ENCODE assay signal across 18 cellular contexts in genomic region chr4:2046031-2046961, GRCh38. TPM values are rescaled to one million over a fixed set of nuclear protein-coding genes. Genes with fewer than 3 reads are reported as not detected.
DNase-seq lines count a peak whose midpoint lies in the region; ATAC-seq and TF ChIP-seq lines count a peak whose summit lies in the region.
"Had no signal": no experiment of that assay in that cellular context is flagged by ENCODE, and none has a peak within 500 bp of the region (broad histone marks: within the 10 kb centered on the region; RNA-seq: fewer than 3 reads in every experiment).

No MANE protein-coding gene starts in this region.

- no peak overlapping the region for H3K4me3 ChIP-seq in heart right ventricle
- H3K4me3 ChIP-seq in upper lobe of right lung = no peak overlapping the region
- H3K4me3 ChIP-seq: colonic mucosa, lung had no signal

- peaks cover 4 to 13% (median 10%) of the 10 kb centered on the region in 9 donors for H3K4me1 ChIP-seq in heart right ventricle
- H3K4me1 ChIP-seq in upper lobe of right lung = peaks cover 7% of the 10 kb centered on the region

- H3K27me3 Mint-ChIP-seq in stimulated activated naive B cell treated with anti-CD40 and anti-IgM and Interleukin-4, amounts not matched to agents 10 μg/mL and 1 μg/mL and 100 μg/mL, for 72 hours = peaks cover 39 to 60% of the 10 kb centered on the region in 2 donors

- WGBS in heart right ventricle, 2 donors = 58 to 69% methylated on average over 24 to 28 of the region's 28 CpGs

- peak; percentile 33 for DNase-seq in Right ventricle myocardium inferior (ENCODE audit: missing footprints)
- no peak for DNase-seq in heart right ventricle
- DNase-seq in HuH-7.5 (ENCODE audit: low spot score) = peak; percentile 21
- peak; percentile 16 for DNase-seq in iPS-NIHi11 (ENCODE audit: low spot score)
- DNase-seq in upper lobe of right lung = peak; percentile 45
- no peak for DNase-seq in stimulated activated naive B cell treated with anti-CD40 and anti-IgM and Interleukin-4, amounts not matched to agents 10 μg/mL and 1 μg/mL and 100 μg/mL, for 72 hours
- no peak for DNase-seq in GDM1 (lab: John Stamatoyannopoulos, UW)
- no peak for DNase-seq in effector CD4-positive, alpha-beta T cell
- DNase-seq: activated B cell treated with CpG ODN at 0.5 μM for 24 hours; colonic mucosa; naive B cell; NCI-H2107; stimulated activated naive CD8-positive, alpha-beta T cell treated with anti-CD3 and anti-CD28 coated beads, Interleukin-15, amount 100 ng/mL, for 72 hours; T-helper 1 cell had no signal

- H3K36me3 ChIP-seq in heart right ventricle (no peaks in the 10 kb centered on the region), upper lobe of right lung (no peaks in the 10 kb centered on the region)
- H3K36me3 ChIP-seq: colonic mucosa had no signal

- H3K36me3 Mint-ChIP-seq in stimulated activated naive B cell treated with anti-CD40 and anti-IgM and Interleukin-4, amounts not matched to agents 10 μg/mL and 1 μg/mL and 100 μg/mL, for 72 hours = peaks cover 10% of the 10 kb centered on the region in 2 donors
- H3K36me3 Mint-ChIP-seq: activated CD8-positive, alpha-beta memory T cell treated with anti-CD3 and anti-CD28 coated beads, Interleukin-2, amount 10 ng/mL, durations not matched to agents 7 days and 5 days; naive B cell had no signal

- H3K27ac ChIP-seq in heart right ventricle (no peak overlapping the region), upper lobe of right lung (no peak overlapping the region)
- H3K27ac ChIP-seq: colonic mucosa, RWPE1 had no signal

- H3K9me3 ChIP-seq in heart right ventricle = peaks cover 0 to 4% (median 0%) of the 10 kb centered on the region in 11 donors
- no peaks in the 10 kb centered on the region for H3K9me3 ChIP-seq in upper lobe of right lung
- H3K9me3 ChIP-seq: colonic mucosa had no signal

- intact Hi-C loops in Right ventricle myocardium inferior (cut with DNase I) (no loop called here), heart right ventricle (cut with DNase I) (no loop called here), upper lobe of right lung (cut with DNase I) (no loop called here)

- H3K4me3 Mint-ChIP-seq in stimulated activated naive B cell treated with anti-CD40 and anti-IgM and Interleukin-4, amounts not matched to agents 10 μg/mL and 1 μg/mL and 100 μg/mL, for 72 hours = no peak overlapping the region
- H3K4me3 Mint-ChIP-seq: activated B cell treated with CpG ODN at 0.5 μM for 24 hours; activated CD8-positive, alpha-beta memory T cell treated with anti-CD3 and anti-CD28 coated beads, Interleukin-2, amount 10 ng/mL, durations not matched to agents 7 days and 5 days; stimulated activated naive CD8-positive, alpha-beta T cell treated with anti-CD3 and anti-CD28 coated beads, Interleukin-15, amount 100 ng/mL, for 72 hours had no signal

- ATAC-seq in Right ventricle myocardium inferior (no peak), heart right ventricle (no peak), upper lobe of right lung (no peak)
- ATAC-seq in stimulated activated naive B cell treated with anti-CD40 and anti-IgM and Interleukin-4, amounts not matched to agents 10 μg/mL and 1 μg/mL and 100 μg/mL, for 72 hours (replicated peaks) = no peak
- ATAC-seq: activated CD8-positive, alpha-beta memory T cell treated with anti-CD3 and anti-CD28 coated beads, Interleukin-2, amount 10 ng/mL, durations not matched to agents 7 days and 5 days; stimulated activated naive CD8-positive, alpha-beta T cell treated with anti-CD3 and anti-CD28 coated beads, Interleukin-15, amount 100 ng/mL, for 72 hours had no signal

- H3K27me3 ChIP-seq in heart right ventricle (peaks cover 13 to 76% (median 58%) of the 10 kb centered on the region in 7 donors), upper lobe of right lung (peaks cover 42% of the 10 kb centered on the region)

- H3K27ac Mint-ChIP-seq in stimulated activated naive B cell treated with anti-CD40 and anti-IgM and Interleukin-4, amounts not matched to agents 10 μg/mL and 1 μg/mL and 100 μg/mL, for 72 hours = no peak overlapping the region
- H3K27ac Mint-ChIP-seq: activated B cell treated with CpG ODN at 0.5 μM for 24 hours; activated CD8-positive, alpha-beta memory T cell treated with anti-CD3 and anti-CD28 coated beads, Interleukin-2, amount 10 ng/mL, durations not matched to agents 7 days and 5 days; naive B cell; progenitor cell of endocrine pancreas; stimulated activated naive CD8-positive, alpha-beta T cell treated with anti-CD3 and anti-CD28 coated beads, Interleukin-15, amount 100 ng/mL, for 72 hours had no signal

- no peaks in the 10 kb centered on the region for H3K9me3 Mint-ChIP-seq in stimulated activated naive B cell treated with anti-CD40 and anti-IgM and Interleukin-4, amounts not matched to agents 10 μg/mL and 1 μg/mL and 100 μg/mL, for 72 hours
- H3K9me3 Mint-ChIP-seq: activated B cell treated with CpG ODN at 0.5 μM for 24 hours; naive B cell; stimulated activated naive CD8-positive, alpha-beta T cell treated with anti-CD3 and anti-CD28 coated beads, Interleukin-15, amount 100 ng/mL, for 72 hours had no signal

- peaks cover 4 to 11% of the 10 kb centered on the region in 2 donors for H3K4me1 Mint-ChIP-seq in stimulated activated naive B cell treated with anti-CD40 and anti-IgM and Interleukin-4, amounts not matched to agents 10 μg/mL and 1 μg/mL and 100 μg/mL, for 72 hours

- no peak for TF ChIP-seq CTCF in heart right ventricle (IDR thresholded peaks at IDR 0.05)
- no peak for TF ChIP-seq CTCF in upper lobe of right lung (IDR thresholded peaks at IDR 0.05)

RNA-seq across cellular contexts. Expression of gene NAT8L, which starts 12.8 kb away (rescaled TPM):
- total RNA-seq in Right ventricle myocardium inferior = 1.1 TPM
- total RNA-seq in heart right ventricle = 1 to 10 TPM in 1 of 10 donors, under 1 TPM in 9; 0.12 to 1.4 (median 0.43) TPM
- under 1 TPM; 0.19 to 0.29 TPM for polyA plus RNA-seq in heart right ventricle
- total RNA-seq in upper lobe of right lung = 0.46 TPM

RNA-seq across cellular contexts. Expression of gene NELFA, which starts 37.5 kb away (rescaled TPM):
- total RNA-seq in Right ventricle myocardium inferior = 10.8 TPM
- 10 to 100 TPM in 7 of 10 donors, 1 to 10 TPM in 3; 8.8 to 14.1 (median 10.6) TPM for total RNA-seq in heart right ventricle
- 10 to 100 TPM; 11.5 to 19.7 TPM for polyA plus RNA-seq in heart right ventricle
- 22.7 TPM for total RNA-seq in upper lobe of right lung

Comparison
In these comparisons a context has a peak if more than half of its experiments do, and no peak if none do; other contexts are left out.
1. DNase-seq: peak in Right ventricle myocardium inferior (single experiment), HuH-7.5 (single experiment), iPS-NIHi11 (single experiment) and upper lobe of right lung (single experiment); none in heart right ventricle (0 of 2), stimulated activated naive B cell treated with anti-CD40 and anti-IgM and Interleukin-4, amounts not matched to agents 10 μg/mL and 1 μg/mL and 100 μg/mL, for 72 hours (single experiment), GDM1 (single experiment) and effector CD4-positive, alpha-beta T cell (single experiment).